ENCODE assay signal across 8 cellular contexts in the genomic region with DNA sequence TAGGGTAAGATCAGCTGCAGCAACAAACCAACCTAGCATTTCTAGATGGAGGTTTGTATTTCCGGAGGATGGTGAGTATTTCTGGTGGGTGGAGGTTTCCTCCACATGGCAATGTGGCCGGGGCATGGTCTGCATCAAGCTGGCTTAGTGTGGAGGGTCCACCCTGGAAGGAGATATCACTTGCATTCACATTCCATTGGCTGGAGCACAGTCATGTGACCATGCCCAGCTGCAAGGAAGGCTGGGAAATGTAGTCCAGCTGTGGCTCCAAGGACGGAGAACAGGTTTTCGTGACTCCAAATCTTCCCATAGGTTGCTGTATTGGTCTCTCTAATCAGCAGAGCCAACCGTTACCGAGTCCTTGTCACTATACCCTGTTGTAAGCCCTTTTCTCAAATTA.
DNase-seq lines count a peak whose midpoint lies in the region; ATAC-seq, FAIRE-seq and TF ChIP-seq lines count a peak whose summit lies in the region.

No MANE protein-coding gene starts in this region.

- no peak overlapping the region for H3K4me2 ChIP-seq in A549
- H3K4me2 ChIP-seq in PC-9 = no peak overlapping the region
- H3K4me2 ChIP-seq in hepatocyte = no peak overlapping the region

- H3K4me1 ChIP-seq in A549 (peaks cover 38% of the 10 kb centered on the region), PC-9 (replicated peaks; ENCODE audit: insufficient read depth) (peaks cover 32% of the 10 kb centered on the region), hepatocyte (ENCODE audit: insufficient read depth) (peaks cover 19% of the 10 kb centered on the region)

- WGBS in A549 (ENCODE audit: missing lambda C conversion rate) = 57% methylated on average over 6 of the region's 6 CpGs
- WGBS in hepatocyte (ENCODE audit: low lambda C conversion rate, missing lambda C conversion rate) = 32% methylated on average over 6 of the region's 6 CpGs

- peak; percentile 75 to 81 for DNase-seq in A549 (ENCODE audit: low read depth in 1 of 2, low spot score in 1 of 2)
- DNase-seq in GM18507 (ENCODE audit: extremely low spot score, insufficient read length, low read depth) = peak; percentile 38
- peak in 1 of 2 experiments; percentile 25 for DNase-seq in PC-9
- DNase-seq in activated naive CD4-positive, alpha-beta T cell treated with Interleukin-2 at 50 U/mL for 16 hours = peak; percentile 45
- DNase-seq in hepatocyte (ENCODE audit: low spot score) = peak; percentile 70
- peak in 2 of 3 experiments; percentile 19 to 32 for DNase-seq in stimulated activated CD4-positive, alpha-beta T cell treated with anti-CD3 and anti-CD28 coated beads, TNF-alpha, amount 100 ng/mL, for 24 hours (ENCODE audit: low read depth in 3 of 3)
- no peak for DNase-seq in NCI-H128 (lab: John Stamatoyannopoulos, UW; ENCODE audit: unreplicated experiment)
- no peak for DNase-seq in foreskin melanocyte

- H3K9me3 ChIP-seq in A549 (no peaks in the 10 kb centered on the region), PC-9 (ENCODE audit: insufficient read depth, low read depth) (no peaks in the 10 kb centered on the region), hepatocyte (ENCODE audit: low read depth) (no peaks in the 10 kb centered on the region)

- H2AFZ ChIP-seq in PC-9 (no peak overlapping the region), hepatocyte (no peak overlapping the region)

- H3K9me2 ChIP-seq in PC-9 (ENCODE audit: insufficient read depth) = no peaks in the 10 kb centered on the region
- H3K9me2 ChIP-seq in hepatocyte (replicated peaks; ENCODE audit: insufficient read depth) = no peaks in the 10 kb centered on the region

- BruUV-seq in PC-9 (replicated peaks; lab: Mats Ljungman, UMichigan) = no TSS peak

- TF ChIP-seq EP300 in A549 (IDR thresholded peaks at IDR 0.05) = no peak

- peaks cover 72% of the 10 kb centered on the region for H3K79me2 ChIP-seq in PC-9 (ENCODE audit: low read depth)
- peaks cover 90% of the 10 kb centered on the region for H3K79me2 ChIP-seq in hepatocyte

- peak overlapping the region in 1 of 2 experiments; percentile 11; a peak in 1 of 6 replicates for H3K27ac ChIP-seq in A549
- H3K27ac ChIP-seq in PC-9 = peak overlapping the region; percentile 10; the same call in 1 of the 2 replicates
- peak overlapping the region; percentile 42 for H3K27ac ChIP-seq in hepatocyte

- no peaks in the 10 kb centered on the region for H3K27me3 ChIP-seq in PC-9 (ENCODE audit: insufficient read depth, low read depth)
- no peaks in the 10 kb centered on the region for H3K27me3 ChIP-seq in hepatocyte

- intact Hi-C loops in PC-9 (cut with micrococcal nuclease; ENCODE audit: unreplicated experiment) = no loop called here

- no peak for TF ChIP-seq CTCF in A549 (IDR thresholded peaks at IDR 0.05)
- TF ChIP-seq CTCF in PC-9 (conservative IDR thresholded peaks at IDR 0.05) = no peak
- no peak for TF ChIP-seq CTCF in hepatocyte (IDR thresholded peaks at IDR 0.05; ENCODE audit: poor library complexity)

- POLR2A ChIA-PET in A549 (lab: Yijun Ruan, JAX) (interaction anchor here (1.0 to 2.0 kb wide), 2 partner anchors 86 to 88 kb away, joined by 3 to 5 read pairs; a partner anchor contains a TSS), PC-9 (lab: Charles Lee; ENCODE audit: unreplicated experiment) (no interaction called here)

- FAIRE-seq in A549 (lab: Jason Lieb, UNC) (no peak), GM18507 (lab: Jason Lieb, UNC) (peak; percentile 83)

- H3K4me3 ChIP-seq in A549 (no peak overlapping the region), PC-9 (no peak overlapping the region), hepatocyte (no peak overlapping the region)

- H3K36me3 ChIP-seq in PC-9 (ENCODE audit: low read depth) = no peaks in the 10 kb centered on the region
- no peaks in the 10 kb centered on the region for H3K36me3 ChIP-seq in hepatocyte (replicated peaks; ENCODE audit: insufficient read depth, low read depth)

- CTCF ChIA-PET in A549 (lab: Yijun Ruan, JAX) = interaction anchor here (1.0 to 1.7 kb wide), 3 partner anchors 13 to 110 kb away, joined by 3 to 5 read pairs (median 4); no protein-coding TSS in a partner anchor
- CTCF ChIA-PET in PC-9 (lab: Charles Lee) = interaction anchor here (0.6 kb wide), 1 partner anchor 27 kb away, joined by 3 read pairs; no protein-coding TSS in a partner anchor

- peaks cover 46% of the 10 kb centered on the region; the same call in 1 of the 2 replicates for H3F3A ChIP-seq in PC-9 (ENCODE audit: insufficient read depth, low read depth)

- peak in 1 of 2 experiments; percentile 54; a peak in 3 of 6 replicates for ATAC-seq in A549

- no peak for TF ChIP-seq RAD21 in A549 (conservative IDR thresholded peaks at IDR 0.05 in 1 of 2, IDR thresholded peaks at IDR 0.05 in 1 of 2)

- no peak for TF ChIP-seq POLR2A in A549 (IDR thresholded peaks at IDR 0.05; ENCODE audit: low read length)

- H4K20me1 ChIP-seq in PC-9 (ENCODE audit: insufficient read depth) (peaks cover 70% of the 10 kb centered on the region), hepatocyte (ENCODE audit: insufficient read depth, poor library complexity, severe bottlenecking) (peaks cover 36% of the 10 kb centered on the region)

TF ChIP-seq in A549, 52 proteins besides CTCF, POLR2A, EP300 and RAD21:
- TF ChIP-seq CBX8 (IDR thresholded peaks at IDR 0.05) = no peak
- no peak for TF ChIP-seq BHLHE40 (IDR thresholded peaks at IDR 0.05; ENCODE audit: low read depth, low read length)
- TF ChIP-seq, protein P1, sequence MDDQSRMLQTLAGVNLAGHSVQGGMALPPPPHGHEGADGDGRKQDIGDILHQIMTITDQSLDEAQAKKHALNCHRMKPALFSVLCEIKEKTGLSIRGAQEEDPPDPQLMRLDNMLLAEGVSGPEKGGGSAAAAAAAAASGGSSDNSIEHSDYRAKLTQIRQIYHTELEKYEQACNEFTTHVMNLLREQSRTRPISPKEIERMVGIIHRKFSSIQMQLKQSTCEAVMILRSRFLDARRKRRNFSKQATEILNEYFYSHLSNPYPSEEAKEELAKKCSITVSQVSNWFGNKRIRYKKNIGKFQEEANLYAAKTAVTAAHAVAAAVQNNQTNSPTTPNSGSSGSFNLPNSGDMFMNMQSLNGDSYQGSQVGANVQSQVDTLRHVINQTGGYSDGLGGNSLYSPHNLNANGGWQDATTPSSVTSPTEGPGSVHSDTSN (IDR thresholded peaks at IDR 0.05) = no peak
- no peak for TF ChIP-seq JUNB (IDR thresholded peaks at IDR 0.05)
- no peak for TF ChIP-seq PHF8 (IDR thresholded peaks at IDR 0.05; ENCODE audit: borderline replicate concordance, low read depth)
- no peak for TF ChIP-seq HOXB5 (CRISPR knock-in tag; IDR thresholded peaks at IDR 0.05)
- no peak for TF ChIP-seq HEYL (CRISPR knock-in tag; IDR thresholded peaks at IDR 0.05)
- TF ChIP-seq NPAS2 (CRISPR knock-in tag; IDR thresholded peaks at IDR 0.05; ENCODE audit: borderline replicate concordance) = no peak
- no peak for TF ChIP-seq ZNF302 (CRISPR knock-in tag; IDR thresholded peaks at IDR 0.05)
- TF ChIP-seq EHMT2 (IDR thresholded peaks at IDR 0.05; ENCODE audit: low read depth) = no peak
- no peak for TF ChIP-seq HOXB13 (CRISPR knock-in tag; IDR thresholded peaks at IDR 0.05; ENCODE audit: low read depth)
- TF ChIP-seq, protein P2, sequence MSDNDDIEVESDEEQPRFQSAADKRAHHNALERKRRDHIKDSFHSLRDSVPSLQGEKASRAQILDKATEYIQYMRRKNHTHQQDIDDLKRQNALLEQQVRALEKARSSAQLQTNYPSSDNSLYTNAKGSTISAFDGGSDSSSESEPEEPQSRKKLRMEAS (IDR thresholded peaks at IDR 0.05) = 0 out of 2 replicates have a peak, but pooled peaks have one; percentile 8
- TF ChIP-seq, protein P3, sequence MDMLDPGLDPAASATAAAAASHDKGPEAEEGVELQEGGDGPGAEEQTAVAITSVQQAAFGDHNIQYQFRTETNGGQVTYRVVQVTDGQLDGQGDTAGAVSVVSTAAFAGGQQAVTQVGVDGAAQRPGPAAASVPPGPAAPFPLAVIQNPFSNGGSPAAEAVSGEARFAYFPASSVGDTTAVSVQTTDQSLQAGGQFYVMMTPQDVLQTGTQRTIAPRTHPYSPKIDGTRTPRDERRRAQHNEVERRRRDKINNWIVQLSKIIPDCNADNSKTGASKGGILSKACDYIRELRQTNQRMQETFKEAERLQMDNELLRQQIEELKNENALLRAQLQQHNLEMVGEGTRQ (IDR thresholded peaks at IDR 0.05) = peak; percentile 92
- no peak for TF ChIP-seq ESRRA (IDR thresholded peaks at IDR 0.05; ENCODE audit: borderline replicate concordance, low read length)
- TF ChIP-seq TP53 (CRISPR knock-in tag; IDR thresholded peaks at IDR 0.05) = 0 out of 2 replicates have a peak, but pooled peaks have one; percentile 15
- TF ChIP-seq, protein P4, sequence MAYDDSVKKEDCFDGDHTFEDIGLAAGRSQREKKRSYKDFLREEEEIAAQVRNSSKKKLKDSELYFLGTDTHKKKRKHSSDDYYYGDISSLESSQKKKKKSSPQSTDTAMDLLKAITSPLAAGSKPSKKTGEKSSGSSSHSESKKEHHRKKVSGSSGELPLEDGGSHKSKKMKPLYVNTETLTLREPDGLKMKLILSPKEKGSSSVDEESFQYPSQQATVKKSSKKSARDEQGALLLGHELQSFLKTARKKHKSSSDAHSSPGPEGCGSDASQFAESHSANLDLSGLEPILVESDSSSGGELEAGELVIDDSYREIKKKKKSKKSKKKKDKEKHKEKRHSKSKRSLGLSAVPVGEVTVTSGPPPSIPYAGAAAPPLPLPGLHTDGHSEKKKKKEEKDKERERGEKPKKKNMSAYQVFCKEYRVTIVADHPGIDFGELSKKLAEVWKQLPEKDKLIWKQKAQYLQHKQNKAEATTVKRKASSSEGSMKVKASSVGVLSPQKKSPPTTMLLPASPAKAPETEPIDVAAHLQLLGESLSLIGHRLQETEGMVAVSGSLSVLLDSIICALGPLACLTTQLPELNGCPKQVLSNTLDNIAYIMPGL (CRISPR knock-in tag; IDR thresholded peaks at IDR 0.05; ENCODE audit: borderline replicate concordance) = no peak

Comparison
In these comparisons a context has a peak if more than half of its experiments do, and no peak if none do; other contexts are left out.
1. DNase-seq: peak in A549 (2 of 2), GM18507 (single experiment), activated naive CD4-positive, alpha-beta T cell treated with Interleukin-2 at 50 U/mL for 16 hours (single experiment), hepatocyte (single experiment) and stimulated activated CD4-positive, alpha-beta T cell treated with anti-CD3 and anti-CD28 coated beads, TNF-alpha, amount 100 ng/mL, for 24 hours (2 of 3); none in NCI-H128 (single experiment) and foreskin melanocyte (single experiment).